ENCODE assay signal across 9 cellular contexts in genomic region chr11:81874627-81875026, GRCh38.
A peak's percentile ranks its signal among the peaks of the same experiment; 100 is the strongest.
DNase-seq lines count a peak whose midpoint lies in the region; ATAC-seq and TF ChIP-seq lines count a peak whose summit lies in the region.
"Had no signal": no experiment of that assay in that cellular context is flagged by ENCODE, and none has a peak within 500 bp of the region (broad histone marks: within the 10 kb centered on the region; RNA-seq: fewer than 3 reads in every experiment).

No MANE protein-coding gene starts in this region.

- H3K36me3 ChIP-seq in tibial artery: no peaks in the 10 kb centered on the region

- H3K4me3 ChIP-seq in tibial artery: no peak overlapping the region

- H3K4me1 Mint-ChIP-seq in activated naive CD8-positive, alpha-beta T cell (ENCODE audit: low read depth): peaks cover 41% of the 10 kb centered on the region

- H3K4me3 Mint-ChIP-seq in activated naive CD8-positive, alpha-beta T cell: peak overlapping the region; percentile 22

- DNase-seq in GOT3 (lab: John Stamatoyannopoulos, UW) (no peak), hippocampal formation (lab: John Stamatoyannopoulos, UW) (no peak), tibial artery (no peak), omental fat pad (ENCODE audit: low spot score) (no peak)
- DNase-seq: posterior cingulate gyrus had no signal

- H3K27me3 ChIP-seq in tibial artery: no peaks in the 10 kb centered on the region

- intact Hi-C loops in tibial artery (cut with DNase I; ENCODE audit: low total_unique reads): no loop called here

- no peaks in the 10 kb centered on the region for H3K9me3 ChIP-seq in tibial artery

- H3K27me3 Mint-ChIP-seq in activated naive CD8-positive, alpha-beta T cell: no peaks in the 10 kb centered on the region

- no peak for TF ChIP-seq CTCF in tibial artery (IDR thresholded peaks at IDR 0.05)
- no peak for TF ChIP-seq CTCF in omental fat pad (IDR thresholded peaks at IDR 0.05)

- no peaks in the 10 kb centered on the region for H3K4me1 ChIP-seq in tibial artery

- no peak overlapping the region for H3K27ac ChIP-seq in tibial artery

- H3K27ac Mint-ChIP-seq in activated naive CD8-positive, alpha-beta T cell: peak overlapping the region; percentile 37

- peaks cover 2% of the 10 kb centered on the region for H3K36me3 Mint-ChIP-seq in activated naive CD8-positive, alpha-beta T cell

- ATAC-seq in GM18519 (IDR thresholded peaks at IDR 0.05; ENCODE audit: low FRiP score, unreplicated experiment) (peak; percentile 31), GM21423 (IDR thresholded peaks at IDR 0.05; ENCODE audit: unreplicated experiment) (peak; percentile 31), HG03354 (IDR thresholded peaks at IDR 0.05; ENCODE audit: poor library complexity, severe bottlenecking, unreplicated experiment) (peak; percentile 53), omental fat pad (ENCODE audit: low FRiP score) (no peak)

- no peaks in the 10 kb centered on the region for H3K9me3 Mint-ChIP-seq in activated naive CD8-positive, alpha-beta T cell (ENCODE audit: low read depth)
